ENCODE assay signal across 16 cellular contexts in the genomic region with DNA sequence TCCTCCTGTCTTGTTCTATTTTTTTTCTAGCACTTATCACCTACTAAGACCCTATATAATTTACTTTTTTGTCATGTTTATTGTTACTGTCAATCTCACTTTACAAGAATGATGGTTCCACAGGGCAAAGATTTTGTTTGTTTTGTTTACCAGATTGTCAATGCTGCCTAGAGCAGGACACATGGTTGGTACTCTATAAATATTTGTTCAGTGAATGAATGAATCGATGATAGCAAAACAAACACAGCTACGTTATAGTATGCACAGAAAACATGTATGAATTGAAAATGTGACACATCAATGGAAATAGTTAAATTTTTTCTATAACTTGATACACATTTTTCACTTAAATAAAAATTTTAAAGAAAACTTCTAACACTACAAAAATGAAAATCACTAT.
DNase-seq lines count a peak whose midpoint lies in the region; ATAC-seq, FAIRE-seq and TF ChIP-seq lines count a peak whose summit lies in the region.
"Had no signal": no experiment of that assay in that cellular context is flagged by ENCODE, and none has a peak within 500 bp of the region (broad histone marks: within the 10 kb centered on the region; RNA-seq: fewer than 3 reads in every experiment).

No MANE protein-coding gene starts in this region.

- H3K79me2 ChIP-seq in HepG2 (ENCODE audit: insufficient read depth, low read length) = no peaks in the 10 kb centered on the region

- peaks cover 23% of the 10 kb centered on the region for H3K4me1 ChIP-seq in HepG2 (ENCODE audit: insufficient read depth, low read length)
- H3K4me1 ChIP-seq in right cardiac atrium (ENCODE audit: control insufficient read depth, insufficient read depth, low read length) = no peaks in the 10 kb centered on the region

- CTCF ChIA-PET in HEK293T (lab: Yijun Ruan, JAX) (interaction anchor here (0.9 kb wide), 1 partner anchor 33 kb away, joined by 3 read pairs; no protein-coding TSS in a partner anchor), HepG2 (lab: Yijun Ruan, JAX; ENCODE audit: low intra/inter-chr PET ratio, low total read pairs) (no interaction called here)

- POLR2A ChIA-PET in HEK293T (lab: Yijun Ruan, JAX) (no interaction called here), HepG2 (lab: Yijun Ruan, JAX) (interaction anchor here (1.0 kb wide), 1 partner anchor 453 kb away, joined by 4 read pairs; the partner anchor contains the start of gene PHLDA1)

- BruUV-seq in HepG2 (replicated peaks; lab: Mats Ljungman, UMichigan) = no TSS peak

- H3K9me3 ChIP-seq in HepG2 (ENCODE audit: low read length) (no peaks in the 10 kb centered on the region), right cardiac atrium (ENCODE audit: control insufficient read depth, low read length) (no peaks in the 10 kb centered on the region)

- no peak for DNase-seq in HEK293T (ENCODE audit: extremely low spot score)
- DNase-seq in NCI-H146 treated with DMSO at 0.1 percent for 48 hours (lab: John Stamatoyannopoulos, UW; ENCODE audit: unreplicated experiment) = peak; percentile 26
- DNase-seq in NCI-H748 treated with DMSO at 0.1 percent for 48 hours (lab: John Stamatoyannopoulos, UW) = peak; percentile 70
- peak; percentile 48 for DNase-seq in HepG2 (ENCODE audit: low spot score)
- no peak for DNase-seq in right cardiac atrium
- DNase-seq in activated CD8-positive, alpha-beta memory T cell treated with anti-CD3 and anti-CD28 coated beads, Interleukin-2, amount 50 U/mL, for 48 hours = no peak
- DNase-seq in SK-N-DZ (ENCODE audit: low spot score) = no peak
- DNase-seq: DMS79 treated with DMSO at 0.1 percent for 48 hours, KBM-7, NCI-H187, NCI-H526, PC-9, T-cell, T-helper 9 cell had no signal

- no peak for FAIRE-seq in HepG2 (lab: Jason Lieb, UNC)
- FAIRE-seq: H1 had no signal

- intact Hi-C loops in HepG2 (cut with micrococcal nuclease; ENCODE audit: unreplicated experiment) (no loop called here), right cardiac atrium (cut with DNase I) (no loop called here)

- TF ChIP-seq POLR2A in HepG2 (IDR thresholded peaks at IDR 0.05; ENCODE audit: insufficient read depth in 1 of 2, low read depth in 2 of 2, low read length in 2 of 2) = no peak

- H3K27ac ChIP-seq in HepG2 (ENCODE audit: extremely low read length, insufficient read depth, low read length) (no peak overlapping the region), right cardiac atrium (ENCODE audit: low read length) (no peak overlapping the region)
- H3K27ac ChIP-seq: PC-9, SK-N-MC had no signal

- no peaks in the 10 kb centered on the region for H4K20me1 ChIP-seq in HepG2 (ENCODE audit: insufficient read depth, low read length)

- no peak overlapping the region for H3K9ac ChIP-seq in HepG2 (ENCODE audit: insufficient read depth, low read depth, low read length)

- no peak for TF ChIP-seq RAD21 in HepG2 (CRISPR knock-in tag; IDR thresholded peaks at IDR 0.05)

- no peak overlapping the region for H3K4me2 ChIP-seq in HepG2 (ENCODE audit: low read depth, low read length)
- H3K4me2 ChIP-seq: PC-9 had no signal

- WGBS in HepG2 (ENCODE audit: low lambda C conversion rate) = 1% methylated on average over 2 of the region's 2 CpGs
- 94% methylated on average over 2 of the region's 2 CpGs for WGBS in right cardiac atrium

- in situ Hi-C loops in HepG2 (cut with HindIII; ENCODE audit: extremely low pct_ligation_motif_present, low pct_unique_long_range_greater_than_20kb) = no loop called here

- no peak overlapping the region for H3K4me3 ChIP-seq in HepG2 (replicated peaks in 1 of 3; ENCODE audit: insufficient read depth in 1 of 3, low read depth in 2 of 3, low read length in 3 of 3)
- H3K4me3 ChIP-seq in right cardiac atrium (ENCODE audit: low read length) = no peak overlapping the region
- H3K4me3 ChIP-seq: PC-9, SK-N-MC had no signal

- no peak overlapping the region for H2AFZ ChIP-seq in HepG2 (ENCODE audit: low read length)
- H2AFZ ChIP-seq: PC-9 had no signal

- TF ChIP-seq CTCF in HepG2 (CRISPR knock-in tag; IDR thresholded peaks at IDR 0.05) = no peak

- no peaks in the 10 kb centered on the region for H3K36me3 ChIP-seq in HepG2 (replicated peaks in 1 of 2; ENCODE audit: control insufficient read depth in 1 of 2, insufficient read depth in 2 of 2, low read length in 2 of 2)

- TF ChIP-seq EP300 in HepG2 (IDR thresholded peaks at IDR 0.05; ENCODE audit: low read depth in 2 of 2, low read length in 2 of 2) = peak in 1 of 2 experiments; percentile 69; a peak in 1 of 4 replicates
- no peak for TF ChIP-seq EP300 in HepG2 (CRISPR knock-in tag; IDR thresholded peaks at IDR 0.05; ENCODE audit: borderline replicate concordance)

- H3K27me3 ChIP-seq in HepG2 (ENCODE audit: control insufficient read depth in 1 of 2, insufficient read depth in 2 of 2, low read length in 2 of 2) (peaks cover 0 to 3% of the 10 kb centered on the region in 2 experiments; a peak in 2 of 5 replicates), right cardiac atrium (ENCODE audit: control insufficient read depth, insufficient read depth) (no peaks in the 10 kb centered on the region)

- ATAC-seq in HepG2 = peak; percentile 86
- ATAC-seq in right cardiac atrium = no peak
- ATAC-seq: T-cell had no signal

TF ChIP-seq in HEK293T, 16 proteins besides CTCF, POLR2A, EP300 and RAD21:
- TF ChIP-seq FOXA1 (IDR thresholded peaks at IDR 0.05) = no peak
- TF ChIP-seq, protein P1, sequence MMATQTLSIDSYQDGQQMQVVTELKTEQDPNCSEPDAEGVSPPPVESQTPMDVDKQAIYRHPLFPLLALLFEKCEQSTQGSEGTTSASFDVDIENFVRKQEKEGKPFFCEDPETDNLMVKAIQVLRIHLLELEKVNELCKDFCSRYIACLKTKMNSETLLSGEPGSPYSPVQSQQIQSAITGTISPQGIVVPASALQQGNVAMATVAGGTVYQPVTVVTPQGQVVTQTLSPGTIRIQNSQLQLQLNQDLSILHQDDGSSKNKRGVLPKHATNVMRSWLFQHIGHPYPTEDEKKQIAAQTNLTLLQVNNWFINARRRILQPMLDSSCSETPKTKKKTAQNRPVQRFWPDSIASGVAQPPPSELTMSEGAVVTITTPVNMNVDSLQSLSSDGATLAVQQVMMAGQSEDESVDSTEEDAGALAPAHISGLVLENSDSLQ (IDR thresholded peaks at IDR 0.05) = 0 out of 2 replicates have a peak, but pooled peaks have one; percentile 7

TF ChIP-seq in HepG2, 621 proteins besides CTCF, POLR2A, EP300 and RAD21 (continues in another document):
- TF ChIP-seq, protein P2, sequence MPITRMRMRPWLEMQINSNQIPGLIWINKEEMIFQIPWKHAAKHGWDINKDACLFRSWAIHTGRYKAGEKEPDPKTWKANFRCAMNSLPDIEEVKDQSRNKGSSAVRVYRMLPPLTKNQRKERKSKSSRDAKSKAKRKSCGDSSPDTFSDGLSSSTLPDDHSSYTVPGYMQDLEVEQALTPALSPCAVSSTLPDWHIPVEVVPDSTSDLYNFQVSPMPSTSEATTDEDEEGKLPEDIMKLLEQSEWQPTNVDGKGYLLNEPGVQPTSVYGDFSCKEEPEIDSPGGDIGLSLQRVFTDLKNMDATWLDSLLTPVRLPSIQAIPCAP (CRISPR knock-in tag; IDR thresholded peaks at IDR 0.05; ENCODE audit: low read depth) = no peak
- TF ChIP-seq ZNF567 (CRISPR knock-in tag; IDR thresholded peaks at IDR 0.05; ENCODE audit: borderline replicate concordance) (no peak), POLR2AphosphoS5 (IDR thresholded peaks at IDR 0.05; ENCODE audit: low read depth, low read length) (no peak), REPIN1 (CRISPR knock-in tag; IDR thresholded peaks at IDR 0.05; ENCODE audit: borderline replicate concordance, low read depth) (no peak), NFIC (IDR thresholded peaks at IDR 0.05; ENCODE audit: low read length) (peak; percentile 88; the same call in 1 of the 2 replicates), ATRX (CRISPR knock-in tag; IDR thresholded peaks at IDR 0.05; ENCODE audit: borderline replicate concordance) (no peak)
- TF ChIP-seq, protein P3, sequence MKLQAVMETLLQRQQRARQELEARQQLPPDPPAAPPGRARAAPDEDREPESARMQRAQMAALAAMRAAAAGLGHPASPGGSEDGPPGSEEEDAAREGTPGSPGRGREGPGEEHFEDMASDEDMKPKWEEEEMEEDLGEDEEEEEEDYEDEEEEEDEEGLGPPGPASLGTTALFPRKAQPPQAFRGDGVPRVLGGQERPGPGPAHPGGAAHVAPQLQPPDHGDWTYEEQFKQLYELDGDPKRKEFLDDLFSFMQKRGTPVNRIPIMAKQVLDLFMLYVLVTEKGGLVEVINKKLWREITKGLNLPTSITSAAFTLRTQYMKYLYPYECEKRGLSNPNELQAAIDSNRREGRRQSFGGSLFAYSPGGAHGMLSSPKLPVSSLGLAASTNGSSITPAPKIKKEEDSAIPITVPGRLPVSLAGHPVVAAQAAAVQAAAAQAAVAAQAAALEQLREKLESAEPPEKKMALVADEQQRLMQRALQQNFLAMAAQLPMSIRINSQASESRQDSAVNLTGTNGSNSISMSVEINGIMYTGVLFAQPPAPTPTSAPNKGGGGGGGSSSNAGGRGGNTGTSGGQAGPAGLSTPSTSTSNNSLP (IDR thresholded peaks at IDR 0.05; ENCODE audit: low read depth, low read length) = peak; percentile 79

Comparison
In these comparisons a context has a peak if more than half of its experiments do, and no peak if none do; other contexts are left out.
1. DNase-seq: peak in NCI-H146 treated with DMSO at 0.1 percent for 48 hours (single experiment), NCI-H748 treated with DMSO at 0.1 percent for 48 hours (single experiment) and HepG2 (single experiment); none in HEK293T (single experiment), right cardiac atrium (0 of 3), activated CD8-positive, alpha-beta memory T cell treated with anti-CD3 and anti-CD28 coated beads, Interleukin-2, amount 50 U/mL, for 48 hours (single experiment) and SK-N-DZ (single experiment).